In the genomic region with DNA sequence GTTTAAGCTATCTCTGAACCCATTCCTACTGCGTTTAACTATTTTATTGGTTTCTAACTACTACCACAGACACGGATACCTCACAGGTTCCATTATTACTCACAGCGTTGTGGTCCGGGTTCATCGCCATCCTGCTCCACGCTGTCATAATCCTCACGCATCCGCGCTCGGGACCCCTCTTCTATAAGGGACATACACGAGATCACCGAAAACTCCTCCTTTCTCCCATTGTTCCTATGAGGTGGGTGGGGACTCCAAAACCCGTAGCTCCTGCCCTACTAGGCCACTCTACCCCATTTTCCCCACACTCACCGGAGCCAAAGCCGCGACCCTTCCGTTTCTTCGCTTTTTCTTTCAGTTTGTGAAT, we compare ENCODE assay signal across 8 cellular contexts. TPM values are rescaled to one million over a fixed set of nuclear protein-coding genes. Genes with fewer than 3 reads are reported as not detected.
A peak's percentile ranks its signal among the peaks of the same experiment; 100 is the strongest.
DNase-seq lines count a peak whose midpoint lies in the region; ATAC-seq and TF ChIP-seq lines count a peak whose summit lies in the region.

No MANE protein-coding gene starts in this region.

- WGBS in transverse colon (ENCODE audit: low coverage in 1 of 2), 2 donors: 0 to 2% methylated on average over 6 to 18 of the region's 18 CpGs

- H3K27me3 ChIP-seq in MG63: no peaks in the 10 kb centered on the region
- no peaks in the 10 kb centered on the region for H3K27me3 ChIP-seq in muscle layer of duodenum (ENCODE audit: low read depth, low read length)
- no peaks in the 10 kb centered on the region for H3K27me3 ChIP-seq in transverse colon

- POLR2A ChIA-PET in GM10248 (lab: Yijun Ruan, JAX): interaction anchor here (1.3 to 1.5 kb wide), 3 partner anchors 9 to 125 kb away, joined by 3 to 6 read pairs (median 3); no protein-coding TSS in a partner anchor

- TF ChIP-seq EP300 in transverse colon (IDR thresholded peaks at IDR 0.05; ENCODE audit: low read depth): no peak

- intact Hi-C loops in transverse colon (cut with DNase I; ENCODE audit: low total_unique reads): no loop called here

- no peak for DNase-seq in MG63
- DNase-seq in astrocyte of the spinal cord (ENCODE audit: low read depth, low spot score): peak; percentile 12
- no peak for DNase-seq in transverse colon
- no peak for DNase-seq in GM10248 (ENCODE audit: extremely low spot score)

- CTCF ChIA-PET in GM10248 (lab: Yijun Ruan, JAX): interaction anchor here (0.9 to 2.4 kb wide), 13 partner anchors 11 to 85 kb away, joined by 3 to 16 read pairs (median 5); partner anchors contain the start of genes ANKRD34A, LIX1L, NUDT17 and POLR3GL

- ATAC-seq in GM19023 (IDR thresholded peaks at IDR 0.05; ENCODE audit: unreplicated experiment) (peak; percentile 15), GM18868 (IDR thresholded peaks at IDR 0.05; ENCODE audit: unreplicated experiment) (no peak), GM21390 (IDR thresholded peaks at IDR 0.05; ENCODE audit: unreplicated experiment) (no peak)

- peak overlapping the region; percentile 73 for H3K4me3 ChIP-seq in MG63
- peak overlapping the region; percentile 84 for H3K4me3 ChIP-seq in astrocyte of the spinal cord (ENCODE audit: low read depth, low read length)
- H3K4me3 ChIP-seq in muscle layer of duodenum (ENCODE audit: low read depth in 1 of 2, low read length in 2 of 2): peak overlapping the region; percentile 79 to 97
- peak overlapping the region; percentile 52 to 69 (median 66) for H3K4me3 ChIP-seq in transverse colon

- no peaks in the 10 kb centered on the region for H3K9me3 ChIP-seq in MG63
- H3K9me3 ChIP-seq in muscle layer of duodenum (ENCODE audit: control insufficient read depth in 1 of 2, low read length in 2 of 2): no peaks in the 10 kb centered on the region
- H3K9me3 ChIP-seq in transverse colon: no peaks in the 10 kb centered on the region

- H3K27ac ChIP-seq in muscle layer of duodenum (ENCODE audit: low read length) (peak overlapping the region; percentile 100), transverse colon (peak overlapping the region; percentile 92 to 96 (median 95))

- H3K4me1 ChIP-seq in muscle layer of duodenum (ENCODE audit: control insufficient read depth in 1 of 2, insufficient read depth in 2 of 2, low read length in 2 of 2) (peaks cover 13 to 16% of the 10 kb centered on the region in 2 donors), transverse colon (peaks cover 8 to 19% (median 10%) of the 10 kb centered on the region in 4 donors)

- TF ChIP-seq POLR2A in transverse colon (IDR thresholded peaks at IDR 0.05): no peak

- TF ChIP-seq CTCF in astrocyte of the spinal cord (IDR thresholded peaks at IDR 0.05; ENCODE audit: low read depth, low read length) (no peak), transverse colon (IDR thresholded peaks at IDR 0.05) (no peak), GM10248 (IDR thresholded peaks at IDR 0.05; ENCODE audit: control extremely low read depth, extremely low read depth, low read depth, missing control alignments) (no peak)

- in situ Hi-C loops in astrocyte of the spinal cord (cut with HindIII; ENCODE audit: low sequenced_read_pairs): no loop called here
- in situ Hi-C loops in transverse colon (cut with MboI; ENCODE audit: low pct_ligation_motif_present in 1 of 4, low pct_unique_long_range_greater_than_20kb in 1 of 4, low sequenced_read_pairs in 3 of 4): no loop called here

- H3K36me3 ChIP-seq in MG63 (peaks cover 29% of the 10 kb centered on the region), muscle layer of duodenum (ENCODE audit: control insufficient read depth in 1 of 2, insufficient read depth in 2 of 2, low read length in 2 of 2) (peaks cover 9 to 11% of the 10 kb centered on the region in 2 donors), transverse colon (peaks cover 0 to 4% (median 0%) of the 10 kb centered on the region in 4 donors)

RNA-seq across cellular contexts. Expression of gene RBM8A, which starts 0.6 kb away (rescaled TPM):
- total RNA-seq in MG63 (2014; rRNA removed; shearing (Covaris generic); ENCODE audit: low replicate concordance): 52.3 and 69.3 TPM in 2 replicates
- total RNA-seq in transverse colon: 100 to 1,000 TPM in 2 of 4 donors, 10 to 100 TPM in 2; 23.6 to 122 (median 99.1) TPM

RNA-seq across cellular contexts. Expression of gene PEX11B, which starts 8.2 kb away (rescaled TPM):
- 19.3 and 20.6 TPM in 2 replicates for total RNA-seq in MG63 (2014; rRNA removed; shearing (Covaris generic); ENCODE audit: low replicate concordance)
- total RNA-seq in transverse colon: 10 to 100 TPM in 3 of 4 donors, 1 to 10 TPM in 1; 8.8 to 38.9 (median 27.0) TPM

RNA-seq across cellular contexts. Expression of gene ITGA10, which starts 16.8 kb away (rescaled TPM):
- 0.10 and 0.20 TPM in 2 replicates for total RNA-seq in MG63 (2014; rRNA removed; shearing (Covaris generic); ENCODE audit: low replicate concordance)
- 10 to 100 TPM in 1 of 4 donors, 1 to 10 TPM in 3; 2.2 to 18.1 (median 5.4) TPM for total RNA-seq in transverse colon

RNA-seq across cellular contexts. Expression of gene LIX1L, which starts 31.1 kb away (rescaled TPM):
- 30.0 and 38.9 TPM in 2 replicates for total RNA-seq in MG63 (2014; rRNA removed; shearing (Covaris generic); ENCODE audit: low replicate concordance)
- 10 to 100 TPM in 2 of 4 donors, 1 to 10 TPM in 2; 7.2 to 12.5 (median 9.8) TPM for total RNA-seq in transverse colon

RNA-seq across cellular contexts. Expression of gene ANKRD34A, which starts 37.7 kb away (rescaled TPM):
- 0.30 TPM in 1 of 2 replicates, not detected in the other for total RNA-seq in MG63 (2014; rRNA removed; shearing (Covaris generic); ENCODE audit: low replicate concordance)
- total RNA-seq in transverse colon: 1 to 10 TPM in 1 of 4 donors, under 1 TPM in 2, not detected in 1; 0.41 to 4.1 (median 0.64) TPM
